ENCODE assay signal across 1 cellular context in genomic region chr22:46578251-46578823, GRCh38.
TF ChIP-seq lines count a peak whose summit lies in the region.

No MANE protein-coding gene starts in this region.

TF ChIP-seq in IMR-90, 13 proteins besides CTCF, POLR2A, EP300 and RAD21:
- TF ChIP-seq CEBPB (IDR thresholded peaks at IDR 0.05; ENCODE audit: low read depth, low read length), result no peak
- TF ChIP-seq NFE2L2 (IDR thresholded peaks at IDR 0.05; ENCODE audit: low read depth, low read length), result no peak
- no peak for TF ChIP-seq MAFK (IDR thresholded peaks at IDR 0.05; ENCODE audit: low read depth, low read length)
- no peak for TF ChIP-seq RCOR1 (IDR thresholded peaks at IDR 0.05; ENCODE audit: insufficient replicate concordance, low read length)
- no peak for TF ChIP-seq MXI1 (IDR thresholded peaks at IDR 0.05; ENCODE audit: borderline replicate concordance, low read depth, low read length)
- no peak for TF ChIP-seq SMC3 (IDR thresholded peaks at IDR 0.05; ENCODE audit: low read depth, low read length)
- no peak for TF ChIP-seq MAZ (IDR thresholded peaks at IDR 0.05; ENCODE audit: borderline replicate concordance, low read depth, low read length)
- no peak for TF ChIP-seq ELK1 (IDR thresholded peaks at IDR 0.05; ENCODE audit: borderline replicate concordance, low read depth, low read length)
- TF ChIP-seq, protein P1, sequence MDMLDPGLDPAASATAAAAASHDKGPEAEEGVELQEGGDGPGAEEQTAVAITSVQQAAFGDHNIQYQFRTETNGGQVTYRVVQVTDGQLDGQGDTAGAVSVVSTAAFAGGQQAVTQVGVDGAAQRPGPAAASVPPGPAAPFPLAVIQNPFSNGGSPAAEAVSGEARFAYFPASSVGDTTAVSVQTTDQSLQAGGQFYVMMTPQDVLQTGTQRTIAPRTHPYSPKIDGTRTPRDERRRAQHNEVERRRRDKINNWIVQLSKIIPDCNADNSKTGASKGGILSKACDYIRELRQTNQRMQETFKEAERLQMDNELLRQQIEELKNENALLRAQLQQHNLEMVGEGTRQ (IDR thresholded peaks at IDR 0.05; ENCODE audit: low read depth, low read length), result no peak
- no peak for TF ChIP-seq RFX5 (IDR thresholded peaks at IDR 0.05; ENCODE audit: low read depth, low read length)
- TF ChIP-seq BHLHE40 (IDR thresholded peaks at IDR 0.05; ENCODE audit: low read depth, low read length), result no peak
- TF ChIP-seq CHD1 (IDR thresholded peaks at IDR 0.05; ENCODE audit: low read depth, low read length), result no peak
- TF ChIP-seq FOS (IDR thresholded peaks at IDR 0.05; ENCODE audit: low read depth, low read length), result no peak
